Comparison of ENCODE assay signal across 28 cellular contexts in the genomic region with DNA sequence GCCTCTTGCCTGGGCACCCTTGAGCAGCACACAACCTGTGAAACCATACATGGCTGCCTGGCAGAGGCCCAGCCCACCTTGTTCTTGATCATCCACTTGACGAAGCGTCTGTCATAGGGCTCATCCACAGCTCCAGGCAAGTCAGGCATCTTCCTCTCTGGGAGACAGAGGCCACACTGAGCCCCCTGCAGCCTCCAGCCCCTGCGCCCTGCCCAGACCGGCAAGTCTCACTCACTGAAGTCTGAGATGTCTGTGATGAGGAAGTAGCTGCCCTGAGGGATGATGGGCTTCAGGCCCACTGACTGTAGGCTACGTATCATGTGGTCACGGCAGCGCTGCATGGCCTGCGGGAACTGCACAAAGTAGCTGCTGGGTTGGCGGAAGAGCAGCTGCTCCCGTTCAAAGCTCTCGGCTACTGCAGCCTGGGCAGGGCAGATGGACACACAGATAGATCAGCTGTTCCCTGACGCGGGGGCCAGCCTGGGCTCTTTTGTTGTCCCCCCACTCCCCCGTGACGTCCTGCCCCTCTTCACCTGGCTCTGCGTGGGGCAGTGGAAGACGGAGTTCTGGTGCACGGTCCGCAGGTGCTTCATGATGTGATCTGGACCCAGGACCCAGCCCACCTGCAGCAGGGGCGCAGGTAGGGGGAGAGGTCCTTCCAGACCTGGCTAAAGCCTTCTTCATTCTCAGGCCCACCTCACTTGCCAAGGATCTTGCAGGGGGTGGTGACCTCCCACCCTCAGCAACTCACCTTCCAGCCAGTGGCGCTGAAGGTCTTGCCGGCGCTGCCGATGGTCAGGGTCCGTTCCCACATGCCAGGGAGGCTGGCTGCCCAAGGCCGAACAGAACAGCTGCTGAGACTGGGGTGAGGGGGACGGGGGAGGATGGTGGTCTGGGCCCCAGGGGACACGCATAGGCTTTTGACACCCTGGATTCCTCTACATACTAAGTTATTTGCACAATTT.
"Had no signal": no experiment of that assay in that cellular context is flagged by ENCODE, and none has a peak within 500 bp of the region (broad histone marks: within the 10 kb centered on the region; RNA-seq: fewer than 3 reads in every experiment).

No MANE protein-coding gene starts in this region.

- ATAC-seq: activated T-cell treated with anti-CD3 and anti-CD28 coated beads, Interleukin-2, amount 50 U/mL, for 4 hours; effector memory CD8-positive, alpha-beta T cell; esophagus mucosa; left colon; mucosa of descending colon; stimulated activated memory B cell treated with anti-CD40 and anti-IgM and Interleukin-4, amounts not matched to agents 10 μg/mL and 1 μg/mL and 100 μg/mL, for 72 hours; WTC11 had no signal

- H3K36me3 ChIP-seq: breast epithelium, colonic mucosa, right lobe of liver had no signal

- H3K27ac ChIP-seq: breast epithelium, colonic mucosa, dorsolateral prefrontal cortex, right lobe of liver, skin epidermis, stomach, suprapubic skin, tibial nerve had no signal

- H3K4me3 ChIP-seq: breast epithelium, colonic mucosa, dorsolateral prefrontal cortex, mucosa of descending colon, right lobe of liver, skin epidermis, stomach, suprapubic skin, tibial nerve had no signal

- H3K27me3 ChIP-seq: breast epithelium, colonic mucosa, dorsolateral prefrontal cortex, right lobe of liver, stomach, suprapubic skin, tibial nerve had no signal

- DNase-seq: activated CD4-positive, alpha-beta T cell treated with anti-CD3 and anti-CD28 coated beads, Interleukin-2, amount 50 U/mL, for 48 hours; activated CD8-positive, alpha-beta memory T cell treated with anti-CD3 and anti-CD28 coated beads, Interleukin-2, amount 50 U/mL, for 48 hours; activated naive CD4-positive, alpha-beta T cell; activated naive CD8-positive, alpha-beta T cell treated with anti-CD3 and anti-CD28 coated beads, Interleukin-2, amount 10 ng/mL, durations not matched to agents 7 days and 5 days; activated T-cell treated with anti-CD3 and anti-CD28 coated beads, Interleukin-2, amount 50 U/mL, for 4 hours; amniotic stem cell; colonic mucosa; effector memory CD8-positive, alpha-beta T cell; foreskin melanocyte; hippocampal formation; left colon; mesenchymal stem cell; stimulated activated CD4-positive, alpha-beta T cell treated with anti-CD3 and anti-CD28 coated beads, Interleukin-2, amount 100 ng/mL, for 24 hours; stomach; T1000 had no signal

- H3K4me1 ChIP-seq: breast epithelium, colonic mucosa, stomach, suprapubic skin, tibial nerve had no signal

- FAIRE-seq: endothelial cell of umbilical vein, islet of Langerhans, urothelium cell line had no signal

- H3K9me3 ChIP-seq: breast epithelium, colonic mucosa, mucosa of descending colon, right lobe of liver, stomach, suprapubic skin, tibial nerve had no signal
